Comparison of ENCODE assay signal across 9 cellular contexts in genomic region chr12:120720234-120720968, GRCh38. TPM values are rescaled to one million over a fixed set of nuclear protein-coding genes. Genes with fewer than 3 reads are reported as not detected.
DNase-seq lines count a peak whose midpoint lies in the region; ATAC-seq, FAIRE-seq and TF ChIP-seq lines count a peak whose summit lies in the region.
"Had no signal": no experiment of that assay in that cellular context is flagged by ENCODE, and none has a peak within 500 bp of the region (broad histone marks: within the 10 kb centered on the region; RNA-seq: fewer than 3 reads in every experiment).

No MANE protein-coding gene starts in this region.

- 29 to 67% methylated on average over 7 of the region's 7 CpGs for WGBS in sigmoid colon, 2 donors

- no peak for TF ChIP-seq POLR2A in sigmoid colon (IDR thresholded peaks at IDR 0.05)

- peaks cover 33 to 86% (median 61%) of the 10 kb centered on the region in 4 donors for H3K36me3 ChIP-seq in sigmoid colon

- no peaks in the 10 kb centered on the region for H3K27me3 ChIP-seq in sigmoid colon

- no peak overlapping the region for H3K4me3 ChIP-seq in sigmoid colon

- peaks cover 0 to 27% (median 13%) of the 10 kb centered on the region in 4 donors for H3K4me1 ChIP-seq in sigmoid colon

- intact Hi-C loops in head of caudate nucleus (cut with DNase I) = loop anchor here (10.0 kb wide), 1 partner anchor 184 kb away; the partner anchor contains the start of gene SPPL3
- intact Hi-C loops in sigmoid colon (cut with DNase I) = loop anchor here (10.0 kb wide), 1 partner anchor 414 kb away; the partner anchor contains the start of gene P2RX7

- no peak for TF ChIP-seq EP300 in sigmoid colon (IDR thresholded peaks at IDR 0.05)

- DNase-seq in GM04504 (ENCODE audit: low read depth) (peak; percentile 38), head of caudate nucleus (peak in 26 of 42 donors; percentile 10 to 80 (median 46)), sigmoid colon (peak; percentile 73), NCI-H345 (lab: John Stamatoyannopoulos, UW) (no peak), D721Med (ENCODE audit: insufficient read length, low spot score) (no peak)
- DNase-seq: cerebellar nuclear complex had no signal

- ATAC-seq in HG02973 (IDR thresholded peaks at IDR 0.05; ENCODE audit: unreplicated experiment) (no peak), HG03378 (IDR thresholded peaks at IDR 0.05; ENCODE audit: unreplicated experiment) (no peak)

- TF ChIP-seq CTCF in VCaP (conservative IDR thresholded peaks at IDR 0.05) (no peak), sigmoid colon (IDR thresholded peaks at IDR 0.05) (no peak), D721Med (IDR thresholded peaks at IDR 0.05; ENCODE audit: insufficient read depth, missing control alignments) (no peak)

- no peaks in the 10 kb centered on the region for H3K9me3 ChIP-seq in sigmoid colon

- FAIRE-seq in D721Med (lab: Jason Lieb, UNC) = no peak

- H3K27ac ChIP-seq in VCaP (peak overlapping the region; percentile 44; the same call in 1 of the 2 replicates), sigmoid colon (peak overlapping the region; percentile 30 to 80 (median 54))

RNA-seq across cellular contexts. Expression of gene ACADS, which starts 5.2 kb away (rescaled TPM):
- 10 to 100 TPM; 36.8 to 40.3 (median 39.1) TPM for total RNA-seq in sigmoid colon
- polyA plus RNA-seq in sigmoid colon = 100 to 1,000 TPM; 111 to 325 (median 192) TPM

RNA-seq across cellular contexts. Expression of gene UNC119B, which starts 10.1 kb away (rescaled TPM):
- total RNA-seq in sigmoid colon = 10 to 100 TPM; 11.1 to 18.3 (median 18.1) TPM
- polyA plus RNA-seq in sigmoid colon = 10 to 100 TPM in 1 of 3 donors, 1 to 10 TPM in 2; 8.4 to 19.3 (median 9.9) TPM

RNA-seq across cellular contexts. Expression of gene MLEC, which starts 33.5 kb away (rescaled TPM):
- total RNA-seq in sigmoid colon = 10 to 100 TPM; 30.3 to 40.3 (median 33.6) TPM
- polyA plus RNA-seq in sigmoid colon = 100 to 1,000 TPM in 1 of 3 donors, 10 to 100 TPM in 2; 22.2 to 164 (median 31.0) TPM

Comparison
In these comparisons a context has a peak if more than half of its experiments do, and no peak if none do; other contexts are left out.
1. DNase-seq: peak in GM04504 (single experiment), head of caudate nucleus (26 of 42) and sigmoid colon (single experiment); none in NCI-H345 (single experiment) and D721Med (single experiment).